In genomic region chr14:39180553-39180952, GRCh38 we compare ENCODE assay signal across 22 cellular contexts.
"Had no signal": no experiment of that assay in that cellular context is flagged by ENCODE, and none has a peak within 500 bp of the region (broad histone marks: within the 10 kb centered on the region; RNA-seq: fewer than 3 reads in every experiment).

No MANE protein-coding gene starts in this region.

- DNase-seq: activated gamma-delta T cell treated with Interleukin-2 at 50 U/mL for 16 hours; activated T-cell treated with anti-CD3 and anti-CD28 coated beads, Interleukin-2, amount 50 U/mL, for 1 hour; aorta; brain microvascular endothelial cell; caudate nucleus; dermis blood vessel endothelial cell; effector memory CD4-positive, alpha-beta T cell; esophagus squamous epithelium; gastrocnemius medialis; hippocampal formation; left ventricle myocardium inferior; sigmoid colon; stimulated activated CD4-positive, alpha-beta T cell treated with anti-CD3 and anti-CD28 coated beads, Interleukin-15, amount 100 ng/mL, for 24 hours; stimulated activated CD8-positive, alpha-beta memory T cell treated with anti-CD3 and anti-CD28 coated beads, Interleukin-4, amount 100 ng/mL, for 48 hours; stimulated activated naive CD4-positive, alpha-beta T cell had no signal

- H3K4me2 ChIP-seq: smooth muscle cell had no signal

- H3K9me3 Mint-ChIP-seq: activated naive CD4-positive, alpha-beta T cell treated with anti-CD3 and anti-CD28 coated beads, Interleukin-2, amount 50 U/mL, for 24 hours; mesothelial cell of epicardium; natural killer cell treated with Interleukin-12 subunit alpha and Interleukin-12 subunit beta and Interleukin-15 and Interleukin-18, amount 100 ng/mL, for 72 hours; type B pancreatic cell had no signal

- H3K9me3 ChIP-seq: esophagus squamous epithelium, gastrocnemius medialis, left ventricle myocardium inferior, sigmoid colon, thoracic aorta, vagina had no signal

- H3K27me3 ChIP-seq: brain microvascular endothelial cell, esophagus squamous epithelium, gastrocnemius medialis, sigmoid colon, vagina had no signal

- H3K4me3 Mint-ChIP-seq: activated naive CD4-positive, alpha-beta T cell treated with anti-CD3 and anti-CD28 coated beads, Interleukin-2, amount 50 U/mL, for 24 hours; mesothelial cell of epicardium; natural killer cell treated with Interleukin-12 subunit alpha and Interleukin-12 subunit beta and Interleukin-15 and Interleukin-18, amount 100 ng/mL, for 72 hours; type B pancreatic cell had no signal

- ATAC-seq: gastrocnemius medialis; natural killer cell treated with Interleukin-12 subunit alpha and Interleukin-12 subunit beta and Interleukin-15 and Interleukin-18, amount 100 ng/mL, for 72 hours had no signal

- H3K27ac ChIP-seq: brain microvascular endothelial cell, gastrocnemius medialis, left ventricle myocardium inferior, sigmoid colon, thoracic aorta, vagina had no signal

- H3K4me3 ChIP-seq: esophagus squamous epithelium, gastrocnemius medialis, left ventricle myocardium inferior, sigmoid colon, smooth muscle cell, thoracic aorta, vagina had no signal

- H3K27ac Mint-ChIP-seq: activated naive CD4-positive, alpha-beta T cell treated with anti-CD3 and anti-CD28 coated beads, Interleukin-2, amount 50 U/mL, for 24 hours; mesothelial cell of epicardium; natural killer cell treated with Interleukin-12 subunit alpha and Interleukin-12 subunit beta and Interleukin-15 and Interleukin-18, amount 100 ng/mL, for 72 hours; type B pancreatic cell had no signal

- H3K27me3 Mint-ChIP-seq: activated naive CD4-positive, alpha-beta T cell treated with anti-CD3 and anti-CD28 coated beads, Interleukin-2, amount 50 U/mL, for 24 hours; natural killer cell treated with Interleukin-12 subunit alpha and Interleukin-12 subunit beta and Interleukin-15 and Interleukin-18, amount 100 ng/mL, for 72 hours; type B pancreatic cell had no signal
